In the genomic region with DNA sequence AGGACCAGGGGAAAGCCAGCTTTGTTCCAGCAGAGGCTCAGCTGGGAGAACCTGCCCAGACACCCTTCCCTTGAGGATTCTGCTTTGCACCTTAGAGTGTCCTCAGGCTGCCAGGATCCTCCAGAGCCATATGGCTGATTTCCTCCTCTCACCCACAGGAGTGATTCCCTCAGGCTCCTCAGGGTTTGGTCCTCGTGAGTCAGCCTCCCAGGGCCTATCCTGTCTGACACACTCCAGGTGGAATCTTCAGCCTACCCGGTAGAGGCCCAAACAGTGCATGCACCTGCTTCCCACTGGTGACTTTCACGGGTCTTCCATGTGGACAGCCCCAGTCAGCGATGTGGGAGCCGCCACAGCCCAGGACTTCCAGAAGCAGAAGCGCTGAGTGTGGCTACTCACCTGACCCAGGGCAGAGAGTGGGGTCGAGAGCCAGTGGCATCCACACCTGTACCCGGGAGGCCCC, we compare ENCODE assay signal across 23 cellular contexts.
A peak's percentile ranks its signal among the peaks of the same experiment; 100 is the strongest.
DNase-seq lines count a peak whose midpoint lies in the region; ATAC-seq and TF ChIP-seq lines count a peak whose summit lies in the region.
"Had no signal": no experiment of that assay in that cellular context is flagged by ENCODE, and none has a peak within 500 bp of the region (broad histone marks: within the 10 kb centered on the region; RNA-seq: fewer than 3 reads in every experiment).

No MANE protein-coding gene starts in this region.

- H3K27ac Mint-ChIP-seq in Caco-2 (ENCODE audit: unreplicated experiment), result peak overlapping the region; percentile 67
- H3K27ac Mint-ChIP-seq: activated CD8-positive, alpha-beta T cell treated with anti-CD3 and anti-CD28 coated beads, Interleukin-2, amount 10 ng/mL, durations not matched to agents 7 days and 5 days; activated naive CD4-positive, alpha-beta T cell treated with anti-CD3 and anti-CD28 coated beads for 36 hours; memory B cell; T-helper 17 cell; WTC11 had no signal

- TF ChIP-seq POLR2A in esophagus squamous epithelium (IDR thresholded peaks at IDR 0.05), result no peak

- intact Hi-C loops in Caco-2 (cut with micrococcal nuclease; ENCODE audit: unreplicated experiment) (loop anchor here (1.0 to 5.0 kb wide), 5 partner anchors 27 to 123 kb away; no protein-coding TSS in a partner anchor), PC-3 (cut with micrococcal nuclease) (no loop called here), esophagus squamous epithelium (cut with DNase I) (no loop called here)

- H3K9ac ChIP-seq in PC-3 (ENCODE audit: low read length), result no peak overlapping the region
- peak overlapping the region; percentile 56 for H3K9ac ChIP-seq in mucosa of stomach (ENCODE audit: low read length)
- H3K9ac ChIP-seq: KMS-11 had no signal

- H3K9me3 ChIP-seq in Caco-2 (no peaks in the 10 kb centered on the region), PC-3 (ENCODE audit: low read length) (no peaks in the 10 kb centered on the region), esophagus squamous epithelium (no peaks in the 10 kb centered on the region), mucosa of stomach (ENCODE audit: control insufficient read depth, low read length) (no peaks in the 10 kb centered on the region)
- H3K9me3 ChIP-seq: SJSA1 had no signal

- no peaks in the 10 kb centered on the region for H3K9me3 Mint-ChIP-seq in Caco-2 (ENCODE audit: unreplicated experiment)
- H3K9me3 Mint-ChIP-seq: activated naive CD4-positive, alpha-beta T cell treated with anti-CD3 and anti-CD28 coated beads for 36 hours; activated T-cell treated with anti-CD3 and anti-CD28 coated beads, Interleukin-2, amount 50 U/mL, for 4 hours; memory B cell; nephron; WTC11 had no signal

- no peaks in the 10 kb centered on the region for H3K79me2 ChIP-seq in PC-3 (ENCODE audit: low read length)

- H3K27ac ChIP-seq in PC-3 (ENCODE audit: low read length), result no peak overlapping the region
- H3K27ac ChIP-seq in esophagus squamous epithelium, result peak overlapping the region; percentile 16 to 72 (median 65)
- no peak overlapping the region for H3K27ac ChIP-seq in coronary artery
- H3K27ac ChIP-seq: KMS-11, SJSA1 had no signal

- no peak overlapping the region for H2AFZ ChIP-seq in PC-3 (ENCODE audit: low read length)

- H3K4me2 ChIP-seq in PC-3 (ENCODE audit: low read length), result no peak overlapping the region
- H3K4me2 ChIP-seq: KMS-11 had no signal

- H3K36me3 ChIP-seq in Caco-2 (ENCODE audit: control insufficient read depth, insufficient read depth, low read length) (no peaks in the 10 kb centered on the region), PC-3 (ENCODE audit: low read depth, low read length) (no peaks in the 10 kb centered on the region), esophagus squamous epithelium (peaks cover 0 to 13% (median 0%) of the 10 kb centered on the region in 3 donors), mucosa of stomach (ENCODE audit: control insufficient read depth, insufficient read depth, low read length) (no peaks in the 10 kb centered on the region)
- H3K36me3 ChIP-seq: SJSA1 had no signal

- no peaks in the 10 kb centered on the region for H3F3A ChIP-seq in PC-3 (ENCODE audit: low read length, unreplicated experiment)

- H3K27me3 ChIP-seq in Caco-2 (replicated peaks; ENCODE audit: control insufficient read depth, insufficient read depth, low read length) (no peaks in the 10 kb centered on the region), PC-3 (ENCODE audit: low read length) (no peaks in the 10 kb centered on the region), esophagus squamous epithelium (no peaks in the 10 kb centered on the region), mucosa of stomach (ENCODE audit: control insufficient read depth, insufficient read depth, low read length) (no peaks in the 10 kb centered on the region)
- H3K27me3 ChIP-seq: SJSA1 had no signal

- H3K4me1 ChIP-seq in Caco-2 (peaks cover 40% of the 10 kb centered on the region), PC-3 (ENCODE audit: insufficient read depth, low read length) (peaks cover 19% of the 10 kb centered on the region), esophagus squamous epithelium (peaks cover 9 to 22% (median 11%) of the 10 kb centered on the region in 3 donors), mucosa of stomach (ENCODE audit: control insufficient read depth, insufficient read depth, low read length) (peaks cover 29% of the 10 kb centered on the region)
- H3K4me1 ChIP-seq: SJSA1 had no signal

- DNase-seq in Caco-2 (no peak), PC-3 (peak; percentile 72), esophagus squamous epithelium (lab: John Stamatoyannopoulos, UW) (no peak), SW480 (ENCODE audit: low spot score) (no peak), G401 (ENCODE audit: low spot score) (no peak), coronary artery (ENCODE audit: low spot score) (no peak), 8988T (no peak)
- DNase-seq: activated CD8-positive, alpha-beta T cell treated with anti-CD3 and anti-CD28 coated beads, Interleukin-2, amount 10 ng/mL, durations not matched to agents 7 days and 5 days; activated naive CD4-positive, alpha-beta T cell treated with anti-CD3 and anti-CD28 coated beads for 36 hours; activated T-cell treated with anti-CD3 and anti-CD28 coated beads, Interleukin-2, amount 50 U/mL, for 4 hours; cerebellar nuclear complex; effector memory CD4-positive, alpha-beta T cell; head of caudate nucleus; NCI-H1092 treated with DMSO at 0.1 percent for 48 hours; NCI-H524 treated with DMSO at 0.1 percent for 48 hours; stimulated activated CD4-positive, alpha-beta T cell treated with anti-CD3 and anti-CD28 coated beads, Interleukin-2, amount 100 ng/mL, for 24 hours; T-helper 17 cell had no signal

- CTCF ChIA-PET in Caco-2 (lab: Charles Lee) (interaction anchor here (1.0 to 3.0 kb wide), 5 partner anchors 27 to 144 kb away, joined by 3 to 25 read pairs (median 6); no protein-coding TSS in a partner anchor), PC-3 (lab: Charles Lee) (no interaction called here)

- H4K20me1 ChIP-seq in PC-3 (ENCODE audit: low read length), result no peaks in the 10 kb centered on the region

- H3K4me3 ChIP-seq in Caco-2 (ENCODE audit: low read depth, low read length), result no peak overlapping the region
- no peak overlapping the region for H3K4me3 ChIP-seq in PC-3 (ENCODE audit: low read length)
- no peak overlapping the region for H3K4me3 ChIP-seq in esophagus squamous epithelium
- no peak overlapping the region for H3K4me3 ChIP-seq in mucosa of stomach (ENCODE audit: low read length)
- no peak overlapping the region for H3K4me3 ChIP-seq in coronary artery
- H3K4me3 ChIP-seq: SJSA1 had no signal

- POLR2A ChIA-PET in Caco-2 (lab: Charles Lee), result interaction anchor here (0.6 to 1.3 kb wide), 2 partner anchors 137 to 865 kb away, joined by 5 to 6 read pairs; no protein-coding TSS in a partner anchor
- POLR2A ChIA-PET in PC-3 (lab: Charles Lee; ENCODE audit: unreplicated experiment), result no interaction called here

- no peaks in the 10 kb centered on the region for H3K27me3 Mint-ChIP-seq in Caco-2 (ENCODE audit: insufficient read depth, unreplicated experiment)

- BruUV-seq in Caco-2 (replicated peaks; lab: Mats Ljungman, UMichigan) (no TSS peak), PC-3 (replicated peaks; lab: Mats Ljungman, UMichigan) (no TSS peak)

- H3K9me2 ChIP-seq in PC-3 (replicated peaks; ENCODE audit: low read length), result no peaks in the 10 kb centered on the region

- H3K36me3 Mint-ChIP-seq in Caco-2 (ENCODE audit: insufficient read depth, unreplicated experiment), result peaks cover 8% of the 10 kb centered on the region
- H3K36me3 Mint-ChIP-seq: memory B cell, WTC11 had no signal

- TF ChIP-seq CTCF in Caco-2 (IDR thresholded peaks at IDR 0.05; ENCODE audit: insufficient read depth in 1 of 2, low read depth in 1 of 2, low read length in 1 of 2, severe bottlenecking in 1 of 2, unreplicated experiment in 1 of 2), result no peak
- no peak for TF ChIP-seq CTCF in PC-3 (conservative IDR thresholded peaks at IDR 0.05; ENCODE audit: low read depth, low read length)
- no peak for TF ChIP-seq CTCF in esophagus squamous epithelium (IDR thresholded peaks at IDR 0.05)
- TF ChIP-seq CTCF in coronary artery (IDR thresholded peaks at IDR 0.05), result no peak

- peaks cover 29% of the 10 kb centered on the region for H3K4me1 Mint-ChIP-seq in Caco-2 (ENCODE audit: low read depth, unreplicated experiment)
- H3K4me1 Mint-ChIP-seq: memory B cell, nephron, T-helper 17 cell had no signal

- peak overlapping the region; percentile 42 for H3K4me3 Mint-ChIP-seq in Caco-2 (ENCODE audit: unreplicated experiment)
- H3K4me3 Mint-ChIP-seq: activated CD8-positive, alpha-beta T cell treated with anti-CD3 and anti-CD28 coated beads, Interleukin-2, amount 10 ng/mL, durations not matched to agents 7 days and 5 days; activated naive CD4-positive, alpha-beta T cell treated with anti-CD3 and anti-CD28 coated beads for 36 hours; activated T-cell treated with anti-CD3 and anti-CD28 coated beads, Interleukin-2, amount 50 U/mL, for 4 hours; memory B cell; nephron; T-helper 17 cell; WTC11 had no signal

- 60 to 100% methylated on average over 1 of the region's 8 CpGs for WGBS in esophagus squamous epithelium, 2 donors

- ATAC-seq in PC-3, result peak; percentile 56
- ATAC-seq: activated CD8-positive, alpha-beta T cell treated with anti-CD3 and anti-CD28 coated beads, Interleukin-2, amount 10 ng/mL, durations not matched to agents 7 days and 5 days; activated T-cell treated with anti-CD3 and anti-CD28 coated beads, Interleukin-2, amount 50 U/mL, for 4 hours; T-helper 17 cell; WTC11 had no signal

- in situ Hi-C loops in G401 (cut with HindIII; ENCODE audit: low sequenced_read_pairs), result no loop called here

Comparison
In these comparisons a context has a peak if more than half of its experiments do, and no peak if none do; other contexts are left out.
1. H3K27ac ChIP-seq: peak in esophagus squamous epithelium (4 of 4); none in PC-3 (single experiment) and coronary artery (0 of 2).